10 cellular contexts compared by ENCODE assay signal in the genomic region with DNA sequence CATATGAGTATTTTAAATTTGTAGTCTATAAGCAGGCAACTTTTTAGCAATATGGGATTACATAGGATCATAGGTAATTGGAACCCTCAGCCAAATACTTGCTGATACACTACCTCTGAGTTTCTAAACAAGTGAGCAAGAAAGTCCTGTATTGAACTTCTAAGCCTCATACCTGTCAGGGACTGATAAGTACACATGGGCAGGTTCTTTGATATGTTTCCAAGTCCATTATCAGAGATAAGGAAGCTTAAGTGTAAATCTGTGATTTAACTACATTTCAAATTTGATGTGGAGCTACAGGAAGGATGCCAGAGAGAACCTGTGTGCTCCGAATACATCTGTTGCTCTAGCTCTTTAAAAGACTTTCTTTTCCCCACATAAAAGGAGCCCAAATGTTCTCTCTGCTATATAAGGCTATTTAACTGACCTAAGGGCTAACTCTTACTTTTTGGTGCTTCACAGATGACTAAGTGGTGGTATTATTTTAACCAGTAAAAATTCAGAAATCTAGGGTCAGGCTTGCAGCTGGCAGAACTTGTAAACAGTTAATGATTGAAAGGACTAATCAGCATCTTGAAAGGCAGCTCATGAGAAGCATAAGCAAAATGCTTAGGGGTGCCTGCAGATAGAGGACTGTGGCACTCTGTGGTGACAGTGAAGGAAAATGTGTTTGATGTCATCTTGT.
DNase-seq lines count a peak whose midpoint lies in the region; ATAC-seq and TF ChIP-seq lines count a peak whose summit lies in the region.
"Had no signal": no experiment of that assay in that cellular context is flagged by ENCODE, and none has a peak within 500 bp of the region (broad histone marks: within the 10 kb centered on the region; RNA-seq: fewer than 3 reads in every experiment).

No MANE protein-coding gene starts in this region.

- H3K4me1 Mint-ChIP-seq in activated T-helper 17 cell treated with anti-CD3 and anti-CD28 coated beads, Interleukin-2, amount 50 U/mL, for 72 hours, result no peaks in the 10 kb centered on the region

- DNase-seq in GM12865 (ENCODE audit: low read depth) (peak; percentile 55), Right ventricle myocardium superior (no peak), NCI-H1694 (lab: John Stamatoyannopoulos, UW) (no peak), DMS153 treated with DMSO at 0.1 percent for 48 hours (lab: John Stamatoyannopoulos, UW; ENCODE audit: unreplicated experiment) (no peak), COLO829 (ENCODE audit: low spot score) (no peak)
- DNase-seq: colonic mucosa had no signal

- H3K27me3 Mint-ChIP-seq in activated T-helper 17 cell treated with anti-CD3 and anti-CD28 coated beads, Interleukin-2, amount 50 U/mL, for 72 hours, result no peaks in the 10 kb centered on the region

- TF ChIP-seq CTCF in GM12865 (IDR thresholded peaks at IDR 0.05; ENCODE audit: insufficient read depth, low read depth, low read length, missing control alignments), result no peak

- peak overlapping the region; percentile 45 for H3K27ac Mint-ChIP-seq in activated T-helper 17 cell treated with anti-CD3 and anti-CD28 coated beads, Interleukin-2, amount 50 U/mL, for 72 hours

- no peaks in the 10 kb centered on the region for H3K9me3 Mint-ChIP-seq in activated T-helper 17 cell treated with anti-CD3 and anti-CD28 coated beads, Interleukin-2, amount 50 U/mL, for 72 hours

- no peaks in the 10 kb centered on the region for H3K36me3 Mint-ChIP-seq in activated T-helper 17 cell treated with anti-CD3 and anti-CD28 coated beads, Interleukin-2, amount 50 U/mL, for 72 hours (ENCODE audit: low read depth)

- ATAC-seq in GM19467 (IDR thresholded peaks at IDR 0.05; ENCODE audit: unreplicated experiment) (peak; percentile 95), HG02981 (IDR thresholded peaks at IDR 0.05; ENCODE audit: unreplicated experiment) (peak; percentile 95), Right ventricle myocardium superior (ENCODE audit: poor library complexity) (no peak)
- no peak for ATAC-seq in activated T-helper 17 cell treated with anti-CD3 and anti-CD28 coated beads, Interleukin-2, amount 50 U/mL, for 72 hours (replicated peaks)
- ATAC-seq: Right ventricle myocardium inferior had no signal

- intact Hi-C loops in Right ventricle myocardium superior (cut with DNase I), result no loop called here

- no peak overlapping the region for H3K4me3 Mint-ChIP-seq in activated T-helper 17 cell treated with anti-CD3 and anti-CD28 coated beads, Interleukin-2, amount 50 U/mL, for 72 hours

- H3K4me3 ChIP-seq in GM12865 (ENCODE audit: low read depth, low read length), result no peak overlapping the region
- H3K4me3 ChIP-seq: colonic mucosa had no signal

Comparison
In these comparisons a context has a peak if more than half of its experiments do, and no peak if none do; other contexts are left out.
1. ATAC-seq: peak in GM19467 (single experiment) and HG02981 (single experiment); none in activated T-helper 17 cell treated with anti-CD3 and anti-CD28 coated beads, Interleukin-2, amount 50 U/mL, for 72 hours (single experiment) and Right ventricle myocardium superior (single experiment).